Comparison of ENCODE assay signal across 20 cellular contexts in the genomic region with DNA sequence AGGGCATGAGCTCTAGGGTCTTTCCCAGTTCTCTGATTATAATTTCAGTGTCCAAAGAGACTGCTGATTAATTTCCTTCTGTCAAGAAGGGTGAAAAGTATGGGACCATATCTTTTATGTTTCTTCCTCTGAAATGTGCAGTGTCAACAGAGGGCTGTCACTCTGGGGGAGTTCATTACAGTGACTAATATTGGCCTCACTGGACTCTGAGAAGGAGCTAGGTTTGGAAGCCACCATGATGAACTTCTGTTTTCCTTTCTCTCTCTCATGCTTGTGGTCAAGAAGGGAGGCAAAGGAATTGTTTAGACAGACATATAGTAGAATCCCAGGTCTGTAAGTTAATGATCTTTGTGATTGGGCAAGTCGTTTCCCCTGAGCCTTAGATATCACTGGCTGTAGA. TPM values are rescaled to one million over a fixed set of nuclear protein-coding genes. Genes with fewer than 3 reads are reported as not detected.
"Had no signal": no experiment of that assay in that cellular context is flagged by ENCODE, and none has a peak within 500 bp of the region (broad histone marks: within the 10 kb centered on the region; RNA-seq: fewer than 3 reads in every experiment).

No MANE protein-coding gene starts in this region.

- FAIRE-seq: keratinocyte had no signal

- H3K9me3 ChIP-seq: ovary, prostate gland had no signal

- H3K27ac ChIP-seq: epithelial cell of prostate, foreskin keratinocyte, ovary, prostate gland had no signal

- DNase-seq: activated B cell treated with CpG ODN at 0.5 μM for 24 hours; activated CD4-positive, alpha-beta T cell treated with anti-CD3 and anti-CD28 coated beads for 36 hours; activated CD4-positive, alpha-beta T cell treated with anti-CD3 and anti-CD28 coated beads, Interleukin-2, amount 50 U/mL, for 48 hours; activated naive CD4-positive, alpha-beta T cell treated with anti-CD3 and anti-CD28 coated beads for 36 hours; activated naive CD8-positive, alpha-beta T cell treated with anti-CD3 and anti-CD28 coated beads, Interleukin-2, amount 10 ng/mL, durations not matched to agents 7 days and 5 days; activated T-cell treated with anti-CD3 and anti-CD28 coated beads, Interleukin-2, amount 50 U/mL, for 48 hours; amniotic stem cell; cerebellar nuclear complex; cortex of kidney; foreskin keratinocyte; naive thymus-derived CD8-positive, alpha-beta T cell; ovary; stimulated activated CD4-positive, alpha-beta T cell treated with anti-CD3 and anti-CD28 coated beads, Interleukin-4, amount 100 ng/mL, for 4 hours; stimulated activated naive CD8-positive, alpha-beta T cell treated with anti-CD3 and anti-CD28 coated beads, Interleukin-15, Interleukin-2, amounts not matched to agents 100 U/mL and 50 U/mL, for 24 hours had no signal

- H3K36me3 ChIP-seq: ovary, prostate gland had no signal

- H3K27me3 ChIP-seq: foreskin keratinocyte, ovary had no signal

- H3K4me1 ChIP-seq: foreskin keratinocyte, prostate gland had no signal

- ATAC-seq: activated CD4-positive, alpha-beta T cell treated with anti-CD3 and anti-CD28 coated beads for 36 hours; foreskin keratinocyte; left lobe of liver; naive thymus-derived CD8-positive, alpha-beta T cell; stimulated activated naive CD8-positive, alpha-beta T cell treated with anti-CD3 and anti-CD28 coated beads, Interleukin-15, Interleukin-2, amounts not matched to agents 100 U/mL and 50 U/mL, for 24 hours had no signal

- H3K4me3 ChIP-seq: lung, ovary, prostate gland had no signal

RNA-seq across cellular contexts. Expression of gene BMP6, which starts 41.8 kb away (rescaled TPM):
- total RNA-seq: activated naive CD8-positive, alpha-beta T cell treated with anti-CD3 and anti-CD28 coated beads, Interleukin-2, amount 10 ng/mL, durations not matched to agents 7 days and 5 days; naive thymus-derived CD8-positive, alpha-beta T cell; T-helper 2 cell treated with Interferon-gamma antibody and Interleukin-4, amounts not matched to agents 100 ng/mL and 5 ng/mL, for 36 hours had no signal
- polyA plus RNA-seq: naive thymus-derived CD8-positive, alpha-beta T cell had no signal
